ENCODE assay signal across 8 cellular contexts in the genomic region with DNA sequence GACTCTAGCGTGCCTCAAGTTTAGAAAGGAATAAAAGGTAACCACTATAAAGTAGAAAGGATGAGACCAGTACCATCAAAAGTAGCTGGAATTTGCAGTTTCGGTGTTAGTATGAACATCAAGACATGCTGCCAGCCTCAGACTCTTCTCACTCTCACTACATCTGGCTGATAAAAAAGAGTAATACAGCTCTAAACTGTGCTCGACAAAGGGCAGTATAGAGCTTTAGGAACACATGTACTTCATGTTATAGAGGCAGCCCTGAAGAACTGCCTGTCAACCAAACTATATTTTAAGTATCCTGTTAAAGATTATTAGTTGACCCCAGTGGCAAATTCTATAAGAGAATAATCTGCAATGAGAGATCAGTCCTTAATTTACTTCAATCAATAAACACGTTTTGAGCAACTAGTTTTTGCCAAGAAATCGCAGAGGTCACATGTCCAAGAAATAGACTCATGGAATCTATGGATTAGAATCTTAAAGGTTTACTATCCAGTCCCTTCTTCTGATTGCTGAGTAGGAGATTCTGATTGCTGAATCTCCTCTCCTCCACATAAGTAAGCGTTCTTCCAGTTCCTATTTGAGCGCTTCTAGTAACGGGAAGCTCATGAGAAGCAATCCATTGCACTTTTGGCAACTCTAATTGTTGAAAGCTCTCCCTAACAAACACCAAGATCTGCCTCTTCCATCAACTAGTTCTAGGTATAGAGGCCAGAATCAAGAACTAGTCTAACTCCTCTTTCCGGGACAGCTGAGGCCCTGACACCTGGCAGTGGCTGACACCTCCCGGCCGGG. TPM values are rescaled to one million over a fixed set of nuclear protein-coding genes. Genes with fewer than 3 reads are reported as not detected.
DNase-seq lines count a peak whose midpoint lies in the region; ATAC-seq and TF ChIP-seq lines count a peak whose summit lies in the region.

No MANE protein-coding gene starts in this region.

- H3K27me3 ChIP-seq in heart left ventricle, result no peaks in the 10 kb centered on the region
- H3K27me3 ChIP-seq in mucosa of stomach (ENCODE audit: control insufficient read depth, insufficient read depth, low read length), result no peaks in the 10 kb centered on the region

- 11 to 14% (median 12%) methylated on average over 11 of the region's 11 CpGs for WGBS in heart left ventricle, 4 donors

- DNase-seq in heart left ventricle (no peak), left ventricle myocardium superior (no peak), NCI-H82 (lab: John Stamatoyannopoulos, UW) (peak; percentile 23), NCI-H774 (lab: John Stamatoyannopoulos, UW) (no peak)

- H3K27ac ChIP-seq in heart left ventricle (peak overlapping the region in 11 of 12 donors; percentile 85 to 97 (median 94)), cingulate gyrus (ENCODE audit: low read depth, low read length) (peak overlapping the region; percentile 89)

- H3K4me1 ChIP-seq in heart left ventricle (peaks cover 10 to 37% (median 26%) of the 10 kb centered on the region in 12 donors), mucosa of stomach (ENCODE audit: control insufficient read depth, insufficient read depth, low read length) (peaks cover 11% of the 10 kb centered on the region)

- no peaks in the 10 kb centered on the region for H3K9me3 ChIP-seq in heart left ventricle
- no peaks in the 10 kb centered on the region for H3K9me3 ChIP-seq in mucosa of stomach (ENCODE audit: control insufficient read depth, low read length)

- no peak for ATAC-seq in heart left ventricle
- ATAC-seq in left ventricle myocardium superior, result no peak
- no peak for ATAC-seq in HG03045 (IDR thresholded peaks at IDR 0.05; ENCODE audit: unreplicated experiment)
- no peak for ATAC-seq in GM18498 (IDR thresholded peaks at IDR 0.05; ENCODE audit: unreplicated experiment)

- H3K4me3 ChIP-seq in heart left ventricle, result peak overlapping the region; percentile 54 to 96 (median 80)
- H3K4me3 ChIP-seq in mucosa of stomach (ENCODE audit: low read length), result peak overlapping the region; percentile 72

- H3K9ac ChIP-seq in mucosa of stomach (ENCODE audit: low read length), result peak overlapping the region; percentile 81

- intact Hi-C loops in heart left ventricle (cut with DNase I) (no loop called here), left ventricle myocardium superior (cut with micrococcal nuclease) (loop anchor here (10.0 kb wide), 1 partner anchor 61 kb away; the partner anchor contains the start of genes NCBP1 and TSTD2)

- peaks cover 0 to 26% (median 20%) of the 10 kb centered on the region in 9 donors for H3K36me3 ChIP-seq in heart left ventricle
- peaks cover under 1% of the 10 kb centered on the region for H3K36me3 ChIP-seq in mucosa of stomach (ENCODE audit: control insufficient read depth, insufficient read depth, low read length)

- no peak for TF ChIP-seq CTCF in heart left ventricle (IDR thresholded peaks at IDR 0.05)

- no peak for TF ChIP-seq POLR2A in heart left ventricle (IDR thresholded peaks at IDR 0.05)

RNA-seq across cellular contexts. Expression of gene XPA, which starts 0.9 kb away (rescaled TPM):
- total RNA-seq in heart left ventricle, result 10 to 100 TPM in 2 of 9 donors, 1 to 10 TPM in 7; 4.0 to 12.1 (median 9.4) TPM
- polyA plus RNA-seq in heart left ventricle, result 1 to 10 TPM; 5.6 to 8.3 TPM
- 6.4 TPM for total RNA-seq in left ventricle myocardium superior
